Comparison of ENCODE assay signal across 9 cellular contexts in the genomic region with DNA sequence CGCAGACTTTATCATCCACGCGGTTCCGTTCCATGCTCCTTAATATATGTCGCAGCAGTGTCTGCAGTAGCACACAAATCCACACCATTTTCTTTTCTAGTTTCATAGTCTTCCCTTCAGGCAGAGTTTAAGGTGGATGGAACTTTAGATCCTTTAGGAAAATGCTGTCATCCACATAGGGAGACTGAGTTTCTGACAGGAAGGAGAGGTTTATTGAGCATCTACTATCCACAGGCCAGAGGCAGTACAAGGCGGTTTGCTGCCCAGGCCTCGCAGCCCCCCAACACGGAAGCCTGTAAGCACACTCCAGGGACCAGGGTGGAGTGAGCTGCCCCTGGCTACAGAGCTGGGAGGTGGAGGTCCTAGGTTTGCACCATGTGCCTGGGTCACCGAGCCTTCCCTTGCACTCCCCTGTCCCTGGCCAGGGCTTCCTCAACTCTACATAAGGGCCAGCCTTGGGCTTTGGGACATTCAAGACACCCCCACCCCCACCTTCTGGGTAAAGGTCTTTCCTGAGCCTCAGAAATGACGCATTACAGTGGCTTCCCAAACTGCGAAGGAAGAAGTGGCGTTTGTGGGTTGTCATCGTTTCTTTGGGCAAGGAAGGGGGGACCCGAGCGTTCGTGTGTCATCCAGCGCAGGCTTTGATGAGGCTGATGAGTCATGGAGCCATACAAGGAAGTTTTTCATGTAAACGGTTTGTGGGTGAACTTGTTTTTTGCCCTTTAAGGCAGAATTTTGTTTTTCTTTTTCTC.
DNase-seq lines count a peak whose midpoint lies in the region; ATAC-seq lines count a peak whose summit lies in the region.
"Had no signal": no experiment of that assay in that cellular context is flagged by ENCODE, and none has a peak within 500 bp of the region (broad histone marks: within the 10 kb centered on the region; RNA-seq: fewer than 3 reads in every experiment).

No MANE protein-coding gene starts in this region.

- intact Hi-C loops in right cardiac atrium (cut with DNase I): loop anchor here in 1 of 4 donors (10.0 kb wide), 1 partner anchor 82 kb away; no protein-coding TSS in a partner anchor

- H3K4me3 ChIP-seq in mesodermal cell (ENCODE audit: extremely low read depth, insufficient read depth, low read length, poor library complexity, severe bottlenecking) (no peak overlapping the region), right cardiac atrium (ENCODE audit: low read length) (no peak overlapping the region)
- H3K4me3 ChIP-seq: GM12878 had no signal

- no peaks in the 10 kb centered on the region for H3K36me3 ChIP-seq in mesodermal cell (ENCODE audit: control insufficient read depth, insufficient read depth, low read length)

- CTCF ChIA-PET in T-cell (lab: Charles Lee): no interaction called here

- H3K27me3 ChIP-seq in right cardiac atrium (ENCODE audit: control insufficient read depth, insufficient read depth): no peaks in the 10 kb centered on the region

- H3K27me3 Mint-ChIP-seq in T-cell: no peaks in the 10 kb centered on the region

- H3K9me3 ChIP-seq in mesodermal cell (ENCODE audit: control insufficient read depth, low read length) (no peaks in the 10 kb centered on the region), right cardiac atrium (ENCODE audit: control insufficient read depth, low read length) (no peaks in the 10 kb centered on the region)

- peak overlapping the region; percentile 97 to 98 for H3K27ac Mint-ChIP-seq in T-cell
- H3K27ac Mint-ChIP-seq in activated naive CD4-positive, alpha-beta T cell treated with anti-CD3 and anti-CD28 coated beads, Interleukin-2, amount 50 U/mL, for 72 hours: peak overlapping the region; percentile 98 to 100

- 81 to 87% methylated on average over 6 to 17 of the region's 18 CpGs for WGBS in mesodermal cell (ENCODE audit: insufficient coverage in 2 of 2), 2 experiments
- 88% methylated on average over 18 of the region's 18 CpGs for WGBS in right cardiac atrium

- peak overlapping the region; percentile 58 to 63 (median 63) for H3K4me3 Mint-ChIP-seq in T-cell

- H3K4me1 Mint-ChIP-seq in T-cell: peaks cover 62 to 84% (median 70%) of the 10 kb centered on the region in 3 donors

- POLR2A ChIA-PET in T-cell (lab: Charles Lee): no interaction called here

- peak; percentile 77 for DNase-seq in Daoy (ENCODE audit: low read depth)
- DNase-seq in T-cell: peak; percentile 49 to 86 (median 74)
- peak; percentile 71 to 90 for DNase-seq in activated naive CD4-positive, alpha-beta T cell treated with anti-CD3 and anti-CD28 coated beads, Interleukin-2, amount 50 U/mL, for 72 hours (ENCODE audit: low spot score in 2 of 2)
- peak; percentile 73 for DNase-seq in stimulated activated naive CD4-positive, alpha-beta T cell treated with Interleukin-2 at 50 U/mL for 16 hours (lab: John Stamatoyannopoulos, UW)
- no peak for DNase-seq in NCI-H2081 treated with DMSO at 0.1 percent for 48 hours (lab: John Stamatoyannopoulos, UW)
- no peak for DNase-seq in NCI-H446 (lab: John Stamatoyannopoulos, UW)
- DNase-seq in right cardiac atrium: no peak

- no peaks in the 10 kb centered on the region for H3K9me3 Mint-ChIP-seq in T-cell
- H3K9me3 Mint-ChIP-seq in activated naive CD4-positive, alpha-beta T cell treated with anti-CD3 and anti-CD28 coated beads, Interleukin-2, amount 50 U/mL, for 72 hours: no peaks in the 10 kb centered on the region

- H3K4me1 ChIP-seq in mesodermal cell (ENCODE audit: control insufficient read depth, insufficient read depth, low read length, poor library complexity, severe bottlenecking) (peaks cover 58% of the 10 kb centered on the region), right cardiac atrium (ENCODE audit: control insufficient read depth, insufficient read depth, low read length) (no peaks in the 10 kb centered on the region)

- ATAC-seq in T-cell (replicated peaks in 1 of 4): peak; percentile 92 to 94 (median 92)
- ATAC-seq in activated naive CD4-positive, alpha-beta T cell treated with anti-CD3 and anti-CD28 coated beads, Interleukin-2, amount 50 U/mL, for 72 hours: peak; percentile 83 to 94
- no peak for ATAC-seq in right cardiac atrium

- H3K36me3 Mint-ChIP-seq in T-cell: peaks cover 8% of the 10 kb centered on the region
- H3K36me3 Mint-ChIP-seq in activated naive CD4-positive, alpha-beta T cell treated with anti-CD3 and anti-CD28 coated beads, Interleukin-2, amount 50 U/mL, for 72 hours: no peaks in the 10 kb centered on the region

- H3K27ac ChIP-seq in mesodermal cell (ENCODE audit: low read depth, low read length, severe bottlenecking) (peak overlapping the region; percentile 89), right cardiac atrium (ENCODE audit: low read length) (no peak overlapping the region)

Comparison
In these comparisons a context has a peak if more than half of its experiments do, and no peak if none do; other contexts are left out.
1. DNase-seq: peak in Daoy (single experiment), T-cell (34 of 34), activated naive CD4-positive, alpha-beta T cell treated with anti-CD3 and anti-CD28 coated beads, Interleukin-2, amount 50 U/mL, for 72 hours (2 of 2) and stimulated activated naive CD4-positive, alpha-beta T cell treated with Interleukin-2 at 50 U/mL for 16 hours (single experiment); none in NCI-H2081 treated with DMSO at 0.1 percent for 48 hours (single experiment), NCI-H446 (0 of 2) and right cardiac atrium (0 of 3).
2. ATAC-seq: peak in T-cell (4 of 4) and activated naive CD4-positive, alpha-beta T cell treated with anti-CD3 and anti-CD28 coated beads, Interleukin-2, amount 50 U/mL, for 72 hours (2 of 2); none in right cardiac atrium (0 of 2).